2 cellular contexts compared by ENCODE assay signal in the genomic region with DNA sequence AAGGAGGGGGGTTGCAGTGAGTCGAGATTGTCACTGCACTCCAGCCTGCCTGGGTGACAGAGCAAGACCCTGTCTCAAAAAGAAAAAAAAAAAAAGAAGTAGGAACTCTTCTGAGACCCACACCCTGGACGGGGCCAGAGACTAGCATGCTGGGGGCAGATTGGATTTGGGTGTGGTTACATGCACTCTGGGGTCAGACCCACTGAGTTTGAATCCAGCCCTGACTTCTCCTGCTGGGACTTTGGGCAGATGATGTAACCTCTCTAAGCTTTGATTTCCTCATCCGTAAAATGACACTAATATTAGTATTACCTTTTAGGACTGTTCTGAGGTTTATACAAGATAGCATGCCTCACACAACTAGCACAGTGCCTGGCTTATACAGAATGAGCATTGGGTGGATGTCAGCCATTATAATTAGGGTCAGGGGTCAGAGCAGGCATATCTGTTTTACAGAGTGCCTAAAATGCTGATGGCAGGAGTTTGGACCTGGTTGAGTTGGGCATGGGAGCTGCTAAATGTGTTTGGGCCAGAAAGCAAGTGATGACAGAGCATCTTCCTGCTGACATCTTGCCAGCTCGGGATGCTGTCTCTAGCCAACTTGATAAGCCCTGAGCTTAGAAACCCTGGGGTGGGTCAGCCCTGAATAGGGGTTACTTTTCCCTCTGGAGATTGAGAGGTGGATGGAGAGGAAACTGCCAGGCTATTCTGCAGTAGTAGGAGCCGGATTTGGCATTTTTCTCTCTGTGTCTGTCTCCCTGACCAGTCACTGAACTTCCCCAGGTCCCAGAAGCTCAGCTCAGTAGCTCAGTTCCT.
TF ChIP-seq lines count a peak whose summit lies in the region.

No MANE protein-coding gene starts in this region.

TF ChIP-seq in GM23338, 12 proteins besides CTCF, POLR2A, EP300 and RAD21 (continues in another document):
- TF ChIP-seq EZH2phosphoT487 (IDR thresholded peaks at IDR 0.05; ENCODE audit: unreplicated experiment) (no peak), CREB1 (CRISPR knock-in tag; IDR thresholded peaks at IDR 0.05; ENCODE audit: low read depth) (no peak), JUNB (IDR thresholded peaks at IDR 0.05; ENCODE audit: unreplicated experiment) (no peak), STAT1 (IDR thresholded peaks at IDR 0.05; ENCODE audit: unreplicated experiment) (no peak), NANOG (IDR thresholded peaks at IDR 0.05; ENCODE audit: borderline replicate concordance) (no peak), ZNF114 (CRISPR knock-in tag; IDR thresholded peaks at IDR 0.05) (no peak), ZNF331 (CRISPR knock-in tag; IDR thresholded peaks at IDR 0.05; ENCODE audit: low read depth) (no peak), EZH2 (IDR thresholded peaks at IDR 0.05; ENCODE audit: low read depth, unreplicated experiment) (no peak), POLR2AphosphoS5 (IDR thresholded peaks at IDR 0.05; ENCODE audit: low read depth) (no peak)
- TF ChIP-seq, protein P1, sequence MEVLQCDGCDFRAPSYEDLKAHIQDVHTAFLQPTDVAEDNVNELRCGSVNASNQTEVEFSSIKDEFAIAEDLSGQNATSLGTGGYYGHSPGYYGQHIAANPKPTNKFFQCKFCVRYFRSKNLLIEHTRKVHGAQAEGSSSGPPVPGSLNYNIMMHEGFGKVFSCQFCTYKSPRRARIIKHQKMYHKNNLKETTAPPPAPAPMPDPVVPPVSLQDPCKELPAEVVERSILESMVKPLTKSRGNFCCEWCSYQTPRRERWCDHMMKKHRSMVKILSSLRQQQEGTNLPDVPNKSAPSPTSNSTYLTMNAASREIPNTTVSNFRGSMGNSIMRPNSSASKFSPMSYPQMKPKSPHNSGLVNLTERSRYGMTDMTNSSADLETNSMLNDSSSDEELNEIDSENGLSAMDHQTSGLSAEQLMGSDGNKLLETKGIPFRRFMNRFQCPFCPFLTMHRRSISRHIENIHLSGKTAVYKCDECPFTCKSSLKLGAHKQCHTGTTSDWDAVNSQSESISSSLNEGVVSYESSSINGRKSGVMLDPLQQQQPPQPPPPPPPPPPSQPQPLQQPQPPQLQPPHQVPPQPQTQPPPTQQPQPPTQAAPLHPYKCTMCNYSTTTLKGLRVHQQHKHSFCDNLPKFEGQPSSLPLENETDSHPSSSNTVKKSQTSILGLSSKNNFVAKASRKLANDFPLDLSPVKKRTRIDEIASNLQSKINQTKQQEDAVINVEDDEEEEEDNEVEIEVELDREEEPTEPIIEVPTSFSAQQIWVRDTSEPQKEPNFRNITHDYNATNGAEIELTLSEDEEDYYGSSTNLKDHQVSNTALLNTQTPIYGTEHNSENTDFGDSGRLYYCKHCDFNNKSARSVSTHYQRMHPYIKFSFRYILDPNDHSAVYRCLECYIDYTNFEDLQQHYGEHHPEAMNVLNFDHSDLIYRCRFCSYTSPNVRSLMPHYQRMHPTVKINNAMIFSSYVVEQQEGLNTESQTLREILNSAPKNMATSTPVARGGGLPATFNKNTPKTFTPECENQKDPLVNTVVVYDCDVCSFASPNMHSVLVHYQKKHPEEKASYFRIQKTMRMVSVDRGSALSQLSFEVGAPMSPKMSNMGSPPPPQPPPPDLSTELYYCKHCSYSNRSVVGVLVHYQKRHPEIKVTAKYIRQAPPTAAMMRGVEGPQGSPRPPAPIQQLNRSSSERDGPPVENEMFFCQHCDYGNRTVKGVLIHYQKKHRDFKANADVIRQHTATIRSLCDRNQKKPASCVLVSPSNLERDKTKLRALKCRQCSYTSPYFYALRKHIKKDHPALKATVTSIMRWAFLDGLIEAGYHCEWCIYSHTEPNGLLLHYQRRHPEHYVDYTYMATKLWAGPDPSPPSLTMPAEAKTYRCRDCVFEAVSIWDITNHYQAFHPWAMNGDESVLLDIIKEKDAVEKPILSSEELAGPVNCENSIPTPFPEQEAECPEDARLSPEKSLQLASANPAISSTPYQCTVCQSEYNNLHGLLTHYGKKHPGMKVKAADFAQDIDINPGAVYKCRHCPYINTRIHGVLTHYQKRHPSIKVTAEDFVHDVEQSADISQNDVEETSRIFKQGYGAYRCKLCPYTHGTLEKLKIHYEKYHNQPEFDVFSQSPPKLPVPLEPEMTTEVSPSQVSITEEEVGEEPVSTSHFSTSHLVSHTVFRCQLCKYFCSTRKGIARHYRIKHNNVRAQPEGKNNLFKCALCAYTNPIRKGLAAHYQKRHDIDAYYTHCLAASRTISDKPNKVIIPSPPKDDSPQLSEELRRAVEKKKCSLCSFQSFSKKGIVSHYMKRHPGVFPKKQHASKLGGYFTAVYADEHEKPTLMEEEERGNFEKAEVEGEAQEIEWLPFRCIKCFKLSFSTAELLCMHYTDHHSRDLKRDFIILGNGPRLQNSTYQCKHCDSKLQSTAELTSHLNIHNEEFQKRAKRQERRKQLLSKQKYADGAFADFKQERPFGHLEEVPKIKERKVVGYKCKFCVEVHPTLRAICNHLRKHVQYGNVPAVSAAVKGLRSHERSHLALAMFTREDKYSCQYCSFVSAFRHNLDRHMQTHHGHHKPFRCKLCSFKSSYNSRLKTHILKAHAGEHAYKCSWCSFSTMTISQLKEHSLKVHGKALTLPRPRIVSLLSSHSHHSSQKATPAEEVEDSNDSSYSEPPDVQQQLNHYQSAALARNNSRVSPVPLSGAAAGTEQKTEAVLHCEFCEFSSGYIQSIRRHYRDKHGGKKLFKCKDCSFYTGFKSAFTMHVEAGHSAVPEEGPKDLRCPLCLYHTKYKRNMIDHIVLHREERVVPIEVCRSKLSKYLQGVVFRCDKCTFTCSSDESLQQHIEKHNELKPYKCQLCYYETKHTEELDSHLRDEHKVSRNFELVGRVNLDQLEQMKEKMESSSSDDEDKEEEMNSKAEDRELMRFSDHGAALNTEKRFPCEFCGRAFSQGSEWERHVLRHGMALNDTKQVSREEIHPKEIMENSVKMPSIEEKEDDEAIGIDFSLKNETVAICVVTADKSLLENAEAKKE (CRISPR knock-in tag; IDR thresholded peaks at IDR 0.05): no peak
- TF ChIP-seq, protein P2, sequence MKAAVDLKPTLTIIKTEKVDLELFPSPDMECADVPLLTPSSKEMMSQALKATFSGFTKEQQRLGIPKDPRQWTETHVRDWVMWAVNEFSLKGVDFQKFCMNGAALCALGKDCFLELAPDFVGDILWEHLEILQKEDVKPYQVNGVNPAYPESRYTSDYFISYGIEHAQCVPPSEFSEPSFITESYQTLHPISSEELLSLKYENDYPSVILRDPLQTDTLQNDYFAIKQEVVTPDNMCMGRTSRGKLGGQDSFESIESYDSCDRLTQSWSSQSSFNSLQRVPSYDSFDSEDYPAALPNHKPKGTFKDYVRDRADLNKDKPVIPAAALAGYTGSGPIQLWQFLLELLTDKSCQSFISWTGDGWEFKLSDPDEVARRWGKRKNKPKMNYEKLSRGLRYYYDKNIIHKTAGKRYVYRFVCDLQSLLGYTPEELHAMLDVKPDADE (IDR thresholded peaks at IDR 0.05): no peak

TF ChIP-seq in SK-N-SH, 30 proteins besides CTCF, POLR2A, EP300 and RAD21:
- TF ChIP-seq, protein P3, sequence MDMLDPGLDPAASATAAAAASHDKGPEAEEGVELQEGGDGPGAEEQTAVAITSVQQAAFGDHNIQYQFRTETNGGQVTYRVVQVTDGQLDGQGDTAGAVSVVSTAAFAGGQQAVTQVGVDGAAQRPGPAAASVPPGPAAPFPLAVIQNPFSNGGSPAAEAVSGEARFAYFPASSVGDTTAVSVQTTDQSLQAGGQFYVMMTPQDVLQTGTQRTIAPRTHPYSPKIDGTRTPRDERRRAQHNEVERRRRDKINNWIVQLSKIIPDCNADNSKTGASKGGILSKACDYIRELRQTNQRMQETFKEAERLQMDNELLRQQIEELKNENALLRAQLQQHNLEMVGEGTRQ (IDR thresholded peaks at IDR 0.05; ENCODE audit: borderline replicate concordance, low read depth, low read length): no peak
- TF ChIP-seq ELF1 (IDR thresholded peaks at IDR 0.05): no peak
